In the genomic region with DNA sequence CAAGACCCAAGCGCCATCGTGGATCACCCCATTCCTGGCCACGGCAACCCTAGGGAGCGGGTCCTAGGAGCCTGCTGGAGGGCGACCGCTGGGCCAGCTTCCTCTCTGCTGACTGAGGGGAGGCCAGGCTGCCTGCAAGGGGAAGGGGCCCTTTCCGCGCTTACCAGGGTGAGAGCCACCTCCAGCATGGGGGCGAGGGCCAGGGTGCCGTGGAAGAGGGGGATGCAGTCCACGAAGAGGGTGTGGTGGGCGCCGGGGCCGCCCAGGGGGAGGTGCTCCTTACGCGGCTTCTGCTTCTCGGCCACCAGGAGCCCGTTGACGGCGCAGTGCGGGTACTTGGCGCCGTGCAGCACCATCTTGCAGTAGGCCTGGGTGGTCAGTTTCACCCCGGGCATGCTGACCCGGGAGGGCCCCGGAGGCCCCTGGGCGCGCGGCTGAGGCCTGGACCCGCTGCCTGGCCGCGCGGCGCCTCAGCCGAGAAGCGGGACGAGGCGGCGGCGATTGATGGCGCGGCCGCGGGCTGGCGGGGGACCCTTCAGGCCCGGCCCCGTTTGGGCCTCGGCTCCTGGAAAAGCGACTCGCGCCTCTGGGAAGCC, we compare ENCODE assay signal across 8 cellular contexts. TPM values are rescaled to one million over a fixed set of nuclear protein-coding genes. Genes with fewer than 3 reads are reported as not detected.
A peak's percentile ranks its signal among the peaks of the same experiment; 100 is the strongest.
DNase-seq lines count a peak whose midpoint lies in the region; ATAC-seq and TF ChIP-seq lines count a peak whose summit lies in the region.

No MANE protein-coding gene starts in this region.

- H3K36me3 ChIP-seq in heart right ventricle (peaks cover 0 to 65% (median 19%) of the 10 kb centered on the region in 9 donors), psoas muscle (ENCODE audit: insufficient read depth in 1 of 2, low read depth in 1 of 2) (peaks cover 8 to 66% of the 10 kb centered on the region in 2 donors)

- H3K9me3 ChIP-seq in heart right ventricle (no peaks in the 10 kb centered on the region), psoas muscle (no peaks in the 10 kb centered on the region)

- WGBS in heart right ventricle, 2 donors: 0% methylated on average over 47 to 51 of the region's 51 CpGs
- 0 to 1% (median 0%) methylated on average over 16 to 51 of the region's 51 CpGs for WGBS in psoas muscle, 3 donors

- DNase-seq in Kasumi-1 (lab: John Stamatoyannopoulos, UW): peak; percentile 8 to 32
- DNase-seq in activated T-helper 9 cell treated with anti-CD3 and anti-CD28 coated beads, Interleukin-2, amount 50 U/mL, for 16 hours (ENCODE audit: low read depth): peak; percentile 13
- peak; percentile 15 to 34 for DNase-seq in heart right ventricle
- DNase-seq in psoas muscle: no peak
- DNase-seq in hippocampal formation (lab: John Stamatoyannopoulos, UW): no peak

- H3K27ac ChIP-seq in heart right ventricle: peak overlapping the region; percentile 93 to 99 (median 98)
- peak overlapping the region; percentile 97 for H3K27ac ChIP-seq in psoas muscle

- intact Hi-C loops in heart right ventricle (cut with DNase I): no loop called here
- intact Hi-C loops in psoas muscle (cut with DNase I): no loop called here

- H3K4me1 ChIP-seq in heart right ventricle: peaks cover 9 to 53% (median 37%) of the 10 kb centered on the region in 9 donors
- peaks cover 34% of the 10 kb centered on the region for H3K4me1 ChIP-seq in psoas muscle

- ATAC-seq in GM21825 (IDR thresholded peaks at IDR 0.05; ENCODE audit: unreplicated experiment): peak; percentile 29
- peak in 7 of 8 donors; percentile 5 to 49 (median 19) for ATAC-seq in heart right ventricle
- peak; percentile 33 to 44 (median 38) for ATAC-seq in psoas muscle
- no peak for ATAC-seq in HG03095 (IDR thresholded peaks at IDR 0.05; ENCODE audit: unreplicated experiment)

- H3K27me3 ChIP-seq in heart right ventricle (no peaks in the 10 kb centered on the region), psoas muscle (ENCODE audit: insufficient read depth in 3 of 3, low read length in 2 of 3) (no peaks in the 10 kb centered on the region)

- TF ChIP-seq CTCF in GM12874 (IDR thresholded peaks at IDR 0.05; ENCODE audit: insufficient read depth, low read depth, low read length) (peak; percentile 15; the same call in 1 of the 2 replicates), heart right ventricle (IDR thresholded peaks at IDR 0.05) (peak in 1 of 9 donors; percentile 5), psoas muscle (IDR thresholded peaks at IDR 0.05) (no peak)

- H3K4me3 ChIP-seq in heart right ventricle (peak overlapping the region; percentile 86 to 100 (median 98)), psoas muscle (peak overlapping the region; percentile 100)

RNA-seq across cellular contexts. Expression of a gene that starts 0.3 kb away (rescaled TPM):
- total RNA-seq in heart right ventricle (10 to 100 TPM; 17.8 to 29.0 (median 26.1) TPM), psoas muscle (10 to 100 TPM; 17.2 to 32.9 (median 21.2) TPM)
- polyA plus RNA-seq in heart right ventricle (10 to 100 TPM in 1 of 2 donors, 1 to 10 TPM in 1; 6.2 to 23.1 TPM), psoas muscle (10 to 100 TPM; 16.4 to 41.6 (median 35.9) TPM)

RNA-seq across cellular contexts. Expression of a gene that starts 0.5 kb away (rescaled TPM):
- total RNA-seq in heart right ventricle (1,000 to 10,000 TPM; 1,221 to 2,099 (median 1,899) TPM), psoas muscle (1,000 to 10,000 TPM in 1 of 4 donors, 100 to 1,000 TPM in 3; 627 to 1,031 (median 770) TPM)
- polyA plus RNA-seq in heart right ventricle (1,000 to 10,000 TPM; 2,661 to 4,942 TPM), psoas muscle (1,000 to 10,000 TPM; 1,066 to 1,800 (median 1,530) TPM)

RNA-seq across cellular contexts. Expression of a gene that starts 48.1 kb away (rescaled TPM):
- total RNA-seq in heart right ventricle (1 to 10 TPM in 8 of 10 donors, under 1 TPM in 2; 0.56 to 6.5 (median 1.2) TPM), psoas muscle (under 1 TPM in 2 of 4 donors, not detected in 2; 0.21 to 0.75 TPM)
- polyA plus RNA-seq in heart right ventricle (1 to 10 TPM in 1 of 2 donors, under 1 TPM in 1; 0.87 to 4.4 TPM), psoas muscle (1 to 10 TPM in 1 of 3 donors, under 1 TPM in 2; 0.13 to 3.8 (median 0.24) TPM)

Comparison
In these comparisons a context has a peak if more than half of its experiments do, and no peak if none do; other contexts are left out.
1. DNase-seq: peak in Kasumi-1 (2 of 2), activated T-helper 9 cell treated with anti-CD3 and anti-CD28 coated beads, Interleukin-2, amount 50 U/mL, for 16 hours (single experiment) and heart right ventricle (2 of 2); none in psoas muscle (0 of 2) and hippocampal formation (0 of 2).